19 cellular contexts compared by ENCODE assay signal in the genomic region with DNA sequence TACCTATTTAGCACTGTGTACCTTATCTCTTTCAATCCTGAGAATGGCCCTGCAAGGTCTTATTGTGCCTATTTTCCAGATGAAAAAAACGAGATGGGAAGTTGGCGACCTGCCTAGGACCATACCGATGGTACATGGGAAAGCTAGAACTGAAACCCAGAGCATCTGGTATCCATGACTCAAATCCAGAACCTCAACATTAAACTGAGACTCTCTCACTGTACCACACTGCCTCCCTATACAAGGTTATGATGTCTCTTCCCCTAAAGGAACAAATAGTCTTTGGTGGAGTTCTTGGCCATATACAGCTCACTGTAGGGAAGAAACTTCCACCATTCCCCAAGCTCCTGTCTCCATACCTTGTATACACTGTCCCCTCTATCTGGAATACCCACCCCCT.
DNase-seq lines count a peak whose midpoint lies in the region; ATAC-seq, FAIRE-seq and TF ChIP-seq lines count a peak whose summit lies in the region.
"Had no signal": no experiment of that assay in that cellular context is flagged by ENCODE, and none has a peak within 500 bp of the region (broad histone marks: within the 10 kb centered on the region; RNA-seq: fewer than 3 reads in every experiment).

No MANE protein-coding gene starts in this region.

- WGBS in HepG2 (ENCODE audit: low lambda C conversion rate): 25% methylated on average over 3 of the region's 3 CpGs

- H3K9ac ChIP-seq in HepG2 (ENCODE audit: insufficient read depth, low read depth, low read length): no peak overlapping the region

- H3K27me3 ChIP-seq in HepG2 (ENCODE audit: control insufficient read depth in 1 of 2, insufficient read depth in 2 of 2, low read length in 2 of 2): no peaks in the 10 kb centered on the region

- no peaks in the 10 kb centered on the region for H3K79me2 ChIP-seq in HepG2 (ENCODE audit: insufficient read depth, low read length)

- CTCF ChIA-PET in HepG2 (lab: Yijun Ruan, JAX; ENCODE audit: low intra/inter-chr PET ratio, low total read pairs): no interaction called here

- no peak overlapping the region for H3K27ac Mint-ChIP-seq in stimulated activated naive CD8-positive, alpha-beta T cell treated with anti-CD3 and anti-CD28 coated beads, Interleukin-15, amount 100 ng/mL, for 72 hours
- H3K27ac Mint-ChIP-seq in stimulated activated effector memory CD8-positive, alpha-beta T cell treated with anti-CD3 and anti-CD28 coated beads, Interleukin-12 subunit alpha, Interleukin-12 subunit beta, amount 100 ng/mL, for 72 hours: no peak overlapping the region
- H3K27ac Mint-ChIP-seq in activated T-helper 2 cell treated with anti-CD3 and anti-CD28 coated beads, Interferon-gamma antibody, Interleukin-2, Interleukin-4, amounts not matched to agents 10 μg/mL and 5 μg/mL and 100 μg/mL, durations not matched to agents 14 hours and 24 hours and 36 hours: no peak overlapping the region
- H3K27ac Mint-ChIP-seq: CD14-positive monocyte; CD8-positive, alpha-beta memory T cell; HFFc6 had no signal

- H3K27me3 Mint-ChIP-seq in stimulated activated naive CD8-positive, alpha-beta T cell treated with anti-CD3 and anti-CD28 coated beads, Interleukin-15, amount 100 ng/mL, for 72 hours: peaks cover 25% of the 10 kb centered on the region
- peaks cover 8% of the 10 kb centered on the region for H3K27me3 Mint-ChIP-seq in activated T-helper 2 cell treated with anti-CD3 and anti-CD28 coated beads, Interferon-gamma antibody, Interleukin-2, Interleukin-4, amounts not matched to agents 10 μg/mL and 5 μg/mL and 100 μg/mL, durations not matched to agents 14 hours and 24 hours and 36 hours (ENCODE audit: low read depth)

- no peak overlapping the region for H2AFZ ChIP-seq in HepG2 (ENCODE audit: low read length)

- H3K36me3 Mint-ChIP-seq in stimulated activated effector memory CD8-positive, alpha-beta T cell treated with anti-CD3 and anti-CD28 coated beads, Interleukin-12 subunit alpha, Interleukin-12 subunit beta, amount 100 ng/mL, for 72 hours: no peaks in the 10 kb centered on the region
- H3K36me3 Mint-ChIP-seq in activated T-helper 2 cell treated with anti-CD3 and anti-CD28 coated beads, Interferon-gamma antibody, Interleukin-2, Interleukin-4, amounts not matched to agents 10 μg/mL and 5 μg/mL and 100 μg/mL, durations not matched to agents 14 hours and 24 hours and 36 hours (ENCODE audit: low read depth): no peaks in the 10 kb centered on the region
- H3K36me3 Mint-ChIP-seq: CD14-positive monocyte had no signal

- no peaks in the 10 kb centered on the region for H3K9me3 Mint-ChIP-seq in stimulated activated naive CD8-positive, alpha-beta T cell treated with anti-CD3 and anti-CD28 coated beads, Interleukin-15, amount 100 ng/mL, for 72 hours
- no peaks in the 10 kb centered on the region for H3K9me3 Mint-ChIP-seq in stimulated activated effector memory CD8-positive, alpha-beta T cell treated with anti-CD3 and anti-CD28 coated beads, Interleukin-12 subunit alpha, Interleukin-12 subunit beta, amount 100 ng/mL, for 72 hours
- H3K9me3 Mint-ChIP-seq in activated T-helper 2 cell treated with anti-CD3 and anti-CD28 coated beads, Interferon-gamma antibody, Interleukin-2, Interleukin-4, amounts not matched to agents 10 μg/mL and 5 μg/mL and 100 μg/mL, durations not matched to agents 14 hours and 24 hours and 36 hours: no peaks in the 10 kb centered on the region
- H3K9me3 Mint-ChIP-seq: CD8-positive, alpha-beta memory T cell had no signal

- TF ChIP-seq EP300 in HepG2 (IDR thresholded peaks at IDR 0.05; ENCODE audit: low read depth in 2 of 2, low read length in 2 of 2) (no peak), HepG2 (CRISPR knock-in tag; IDR thresholded peaks at IDR 0.05; ENCODE audit: borderline replicate concordance) (no peak)

- FAIRE-seq in HepG2 (lab: Jason Lieb, UNC): no peak
- FAIRE-seq: GM18507 had no signal

- in situ Hi-C loops in HepG2 (cut with HindIII; ENCODE audit: extremely low pct_ligation_motif_present, low pct_unique_long_range_greater_than_20kb): no loop called here

- no peak overlapping the region for H3K4me2 ChIP-seq in HepG2 (ENCODE audit: low read depth, low read length)

- no peaks in the 10 kb centered on the region for H3K36me3 ChIP-seq in HepG2 (replicated peaks in 1 of 2; ENCODE audit: control insufficient read depth in 1 of 2, insufficient read depth in 2 of 2, low read length in 2 of 2)

- H3K4me1 ChIP-seq in HepG2 (ENCODE audit: insufficient read depth, low read length): no peaks in the 10 kb centered on the region
- H3K4me1 ChIP-seq: Caco-2 had no signal

- no peak overlapping the region for H3K4me3 ChIP-seq in HepG2 (replicated peaks in 1 of 3; ENCODE audit: insufficient read depth in 1 of 3, low read depth in 2 of 3, low read length in 3 of 3)

- no peaks in the 10 kb centered on the region for H3K4me1 Mint-ChIP-seq in stimulated activated naive CD8-positive, alpha-beta T cell treated with anti-CD3 and anti-CD28 coated beads, Interleukin-15, amount 100 ng/mL, for 72 hours
- H3K4me1 Mint-ChIP-seq in stimulated activated effector memory CD8-positive, alpha-beta T cell treated with anti-CD3 and anti-CD28 coated beads, Interleukin-12 subunit alpha, Interleukin-12 subunit beta, amount 100 ng/mL, for 72 hours: no peaks in the 10 kb centered on the region
- H3K4me1 Mint-ChIP-seq in activated T-helper 2 cell treated with anti-CD3 and anti-CD28 coated beads, Interferon-gamma antibody, Interleukin-2, Interleukin-4, amounts not matched to agents 10 μg/mL and 5 μg/mL and 100 μg/mL, durations not matched to agents 14 hours and 24 hours and 36 hours (ENCODE audit: low read depth): no peaks in the 10 kb centered on the region
- H3K4me1 Mint-ChIP-seq: CD14-positive monocyte; CD8-positive, alpha-beta memory T cell had no signal

- DNase-seq in stimulated activated naive CD8-positive, alpha-beta T cell treated with anti-CD3 and anti-CD28 coated beads, Interleukin-15, Interleukin-2, amounts not matched to agents 100 U/mL and 50 U/mL, for 24 hours: no peak
- DNase-seq in stimulated activated naive CD8-positive, alpha-beta T cell treated with anti-CD3 and anti-CD28 coated beads, Interleukin-15, amount 100 ng/mL, for 72 hours: no peak
- DNase-seq in stimulated activated effector memory CD8-positive, alpha-beta T cell treated with anti-CD3 and anti-CD28 coated beads, Interleukin-12 subunit alpha, Interleukin-12 subunit beta, amount 100 ng/mL, for 72 hours (ENCODE audit: low spot score in 2 of 2): no peak
- no peak for DNase-seq in HepG2 (ENCODE audit: low spot score)
- no peak for DNase-seq in activated T-helper 2 cell treated with anti-CD3 and anti-CD28 coated beads, Interferon-gamma antibody, Interleukin-2, Interleukin-4, amounts not matched to agents 10 μg/mL and 5 μg/mL and 100 μg/mL, durations not matched to agents 14 hours and 24 hours and 36 hours (ENCODE audit: low spot score)
- no peak for DNase-seq in NOMO-1 treated with dmso at 0.1 percent for 144 hours (lab: John Stamatoyannopoulos, UW; ENCODE audit: unreplicated experiment)
- DNase-seq: Caco-2; CD8-positive, alpha-beta memory T cell; DND-41; GDM1; HCEC 1CT; HFFc6; IMR-90; Kasumi-1; KBM-7 had no signal

- no peak for TF ChIP-seq POLR2A in HepG2 (IDR thresholded peaks at IDR 0.05; ENCODE audit: insufficient read depth in 1 of 2, low read depth in 2 of 2, low read length in 2 of 2)

- TF ChIP-seq RAD21 in HepG2 (CRISPR knock-in tag; IDR thresholded peaks at IDR 0.05): no peak

- no peaks in the 10 kb centered on the region for H3K9me3 ChIP-seq in HepG2 (ENCODE audit: low read length)
- H3K9me3 ChIP-seq: Caco-2 had no signal

- TF ChIP-seq CTCF in HepG2 (CRISPR knock-in tag; IDR thresholded peaks at IDR 0.05): no peak

- intact Hi-C loops in HepG2 (cut with micrococcal nuclease; ENCODE audit: unreplicated experiment): no loop called here
- intact Hi-C loops in activated T-helper 2 cell treated with anti-CD3 and anti-CD28 coated beads, Interferon-gamma antibody, Interleukin-2, Interleukin-4, amounts not matched to agents 10 μg/mL and 5 μg/mL and 100 μg/mL, durations not matched to agents 14 hours and 24 hours and 36 hours (cut with micrococcal nuclease): no loop called here

- peak; percentile 36 for ATAC-seq in stimulated activated naive CD8-positive, alpha-beta T cell treated with anti-CD3 and anti-CD28 coated beads, Interleukin-15, Interleukin-2, amounts not matched to agents 100 U/mL and 50 U/mL, for 24 hours
- no peak for ATAC-seq in stimulated activated naive CD8-positive, alpha-beta T cell treated with anti-CD3 and anti-CD28 coated beads, Interleukin-15, amount 100 ng/mL, for 72 hours
- ATAC-seq in HG02885 (IDR thresholded peaks at IDR 0.05; ENCODE audit: poor library complexity, unreplicated experiment) (peak; percentile 43), HepG2 (no peak)
- ATAC-seq in stimulated activated effector memory CD8-positive, alpha-beta T cell treated with anti-CD3 and anti-CD28 coated beads, Interleukin-12 subunit alpha, Interleukin-12 subunit beta, amount 100 ng/mL, for 72 hours: peak; percentile 39

- H3K27ac ChIP-seq in HepG2 (ENCODE audit: extremely low read length, insufficient read depth, low read length): no peak overlapping the region
- H3K27ac ChIP-seq: 22Rv1 had no signal

- H4K20me1 ChIP-seq in HepG2 (ENCODE audit: insufficient read depth, low read length): no peaks in the 10 kb centered on the region

- POLR2A ChIA-PET in HepG2 (lab: Yijun Ruan, JAX): no interaction called here

- no TSS peak for BruUV-seq in HepG2 (replicated peaks; lab: Mats Ljungman, UMichigan)

- no peak overlapping the region for H3K4me3 Mint-ChIP-seq in stimulated activated naive CD8-positive, alpha-beta T cell treated with anti-CD3 and anti-CD28 coated beads, Interleukin-15, amount 100 ng/mL, for 72 hours
- H3K4me3 Mint-ChIP-seq in stimulated activated effector memory CD8-positive, alpha-beta T cell treated with anti-CD3 and anti-CD28 coated beads, Interleukin-12 subunit alpha, Interleukin-12 subunit beta, amount 100 ng/mL, for 72 hours: no peak overlapping the region
- no peak overlapping the region for H3K4me3 Mint-ChIP-seq in activated T-helper 2 cell treated with anti-CD3 and anti-CD28 coated beads, Interferon-gamma antibody, Interleukin-2, Interleukin-4, amounts not matched to agents 10 μg/mL and 5 μg/mL and 100 μg/mL, durations not matched to agents 14 hours and 24 hours and 36 hours (ENCODE audit: low read depth)
- H3K4me3 Mint-ChIP-seq: CD14-positive monocyte; CD8-positive, alpha-beta memory T cell; HFFc6 had no signal

TF ChIP-seq in HepG2, 621 proteins besides CTCF, POLR2A, EP300 and RAD21 (continues in another document):
- TF ChIP-seq JUND (CRISPR knock-in tag; IDR thresholded peaks at IDR 0.05) (no peak), TEAD3 (CRISPR knock-in tag; optimal IDR thresholded peaks at IDR 0.05; ENCODE audit: borderline replicate concordance) (no peak), HOXA9 (CRISPR knock-in tag; IDR thresholded peaks at IDR 0.05; ENCODE audit: borderline replicate concordance) (no peak), FOXA3 (CRISPR knock-in tag; IDR thresholded peaks at IDR 0.05) (no peak)

Comparison
In these comparisons a context has a peak if more than half of its experiments do, and no peak if none do; other contexts are left out.
1. ATAC-seq: peak in stimulated activated naive CD8-positive, alpha-beta T cell treated with anti-CD3 and anti-CD28 coated beads, Interleukin-15, Interleukin-2, amounts not matched to agents 100 U/mL and 50 U/mL, for 24 hours (single experiment), HG02885 (single experiment) and stimulated activated effector memory CD8-positive, alpha-beta T cell treated with anti-CD3 and anti-CD28 coated beads, Interleukin-12 subunit alpha, Interleukin-12 subunit beta, amount 100 ng/mL, for 72 hours (single experiment); none in stimulated activated naive CD8-positive, alpha-beta T cell treated with anti-CD3 and anti-CD28 coated beads, Interleukin-15, amount 100 ng/mL, for 72 hours (single experiment) and HepG2 (single experiment).